In the genomic region with DNA sequence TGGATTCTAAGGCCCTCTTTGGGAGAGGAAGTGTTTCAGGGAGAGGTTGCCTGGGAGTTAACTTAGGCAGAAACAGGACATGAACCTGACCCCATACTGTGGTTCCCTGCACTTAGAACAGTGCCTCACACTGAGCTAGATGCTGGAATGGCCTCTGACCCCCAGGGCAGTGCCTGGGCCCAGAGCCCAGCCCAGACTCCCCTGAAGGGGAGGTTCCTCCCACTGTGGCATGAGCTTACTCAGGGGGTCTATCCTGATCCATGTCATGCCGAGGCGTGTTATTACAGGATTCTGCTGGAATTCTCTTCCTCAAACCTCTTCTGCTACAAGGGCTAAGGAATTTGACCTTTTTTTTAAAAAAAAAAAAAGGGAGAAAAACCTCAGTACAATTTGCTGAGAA, we compare ENCODE assay signal across 16 cellular contexts.
DNase-seq lines count a peak whose midpoint lies in the region; ATAC-seq and TF ChIP-seq lines count a peak whose summit lies in the region.
"Had no signal": no experiment of that assay in that cellular context is flagged by ENCODE, and none has a peak within 500 bp of the region (broad histone marks: within the 10 kb centered on the region; RNA-seq: fewer than 3 reads in every experiment).

No MANE protein-coding gene starts in this region.

- no peak for TF ChIP-seq POLR2A in right lobe of liver (IDR thresholded peaks at IDR 0.05)

- H3K9me3 ChIP-seq in HEK293 (ENCODE audit: control insufficient read depth, insufficient read depth, low read depth, low read length) (no peaks in the 10 kb centered on the region), right lobe of liver (no peaks in the 10 kb centered on the region), skeletal muscle satellite cell (replicated peaks; ENCODE audit: low read length) (no peaks in the 10 kb centered on the region)
- H3K9me3 ChIP-seq: neutrophil had no signal

- CTCF ChIA-PET in HEK293 (lab: Yijun Ruan, JAX) = interaction anchor here (0.6 to 1.2 kb wide), 2 partner anchors 17 to 109 kb away, joined by 3 to 4 read pairs; no protein-coding TSS in a partner anchor
- CTCF ChIA-PET in activated CD4-positive, alpha-beta T cell treated with anti-CD3 and anti-CD28 coated beads for 36 hours (lab: Charles Lee) = no interaction called here

- WGBS in right lobe of liver (ENCODE audit: insufficient coverage, low coverage, low lambda C conversion rate, missing lambda C conversion rate) = 53% methylated on average over 2 of the region's 2 CpGs

- no peak overlapping the region for H3K4me2 ChIP-seq in skeletal muscle satellite cell (ENCODE audit: low read length)

- H3K4me3 Mint-ChIP-seq in activated CD4-positive, alpha-beta T cell treated with anti-CD3 and anti-CD28 coated beads for 36 hours = no peak overlapping the region
- H3K4me3 Mint-ChIP-seq: activated B cell treated with CpG ODN at 0.5 μM for 24 hours; activated T-cell treated with anti-CD3 and anti-CD28 coated beads, Interleukin-2, amount 50 U/mL, for 72 hours had no signal

- H3K27ac ChIP-seq in HEK293 (ENCODE audit: extremely low read depth, low read depth, low read length) (no peak overlapping the region), cingulate gyrus (ENCODE audit: low read depth, low read length) (peak overlapping the region; percentile 88), right lobe of liver (peak overlapping the region; percentile 92 to 98 (median 98))
- H3K27ac ChIP-seq: neutrophil had no signal

- H3K36me3 Mint-ChIP-seq in activated CD4-positive, alpha-beta T cell treated with anti-CD3 and anti-CD28 coated beads for 36 hours (ENCODE audit: low read depth) = peaks cover 4% of the 10 kb centered on the region
- H3K36me3 Mint-ChIP-seq: immature natural killer cell had no signal

- TF ChIP-seq CTCF in HEK293 (tag by site-specific recombination; IDR thresholded peaks at IDR 0.05) (no peak), right lobe of liver (IDR thresholded peaks at IDR 0.05) (no peak)

- peak overlapping the region; percentile 71 for H3K9ac ChIP-seq in skeletal muscle satellite cell (ENCODE audit: low read depth, low read length)

- no peaks in the 10 kb centered on the region for H3K27me3 Mint-ChIP-seq in activated CD4-positive, alpha-beta T cell treated with anti-CD3 and anti-CD28 coated beads for 36 hours
- H3K27me3 Mint-ChIP-seq: activated B cell treated with CpG ODN at 0.5 μM for 24 hours had no signal

- H3K4me1 Mint-ChIP-seq in activated CD4-positive, alpha-beta T cell treated with anti-CD3 and anti-CD28 coated beads for 36 hours = peaks cover 10% of the 10 kb centered on the region

- H3K4me3 ChIP-seq in HEK293 (ENCODE audit: low read depth, low read length) (no peak overlapping the region), right lobe of liver (no peak overlapping the region), skeletal muscle satellite cell (ENCODE audit: low read length) (no peak overlapping the region)
- H3K4me3 ChIP-seq: GM12878 had no signal

- intact Hi-C loops in right lobe of liver (cut with DNase I) = loop anchor here in 1 of 2 donors (5.0 kb wide), 1 partner anchor 135 kb away; a partner anchor contains a TSS
- intact Hi-C loops in activated CD4-positive, alpha-beta T cell treated with anti-CD3 and anti-CD28 coated beads for 36 hours (cut with DNase I, micrococcal nuclease) = no loop called here

- ATAC-seq in right lobe of liver (peak; percentile 11 to 51 (median 43)), HG03432 (IDR thresholded peaks at IDR 0.05; ENCODE audit: unreplicated experiment) (no peak)
- no peak for ATAC-seq in activated CD4-positive, alpha-beta T cell treated with anti-CD3 and anti-CD28 coated beads for 36 hours
- ATAC-seq: activated T-cell treated with anti-CD3 and anti-CD28 coated beads, Interleukin-2, amount 50 U/mL, for 72 hours had no signal

- H3K4me1 ChIP-seq in HEK293 (ENCODE audit: control insufficient read depth, insufficient read depth, low read length) = no peaks in the 10 kb centered on the region
- H3K4me1 ChIP-seq in right lobe of liver = peaks cover 0 to 59% (median 29%) of the 10 kb centered on the region in 4 donors
- H3K4me1 ChIP-seq in skeletal muscle satellite cell (ENCODE audit: control insufficient read depth, insufficient read depth, low read length) = peaks cover 52% of the 10 kb centered on the region

- H3K36me3 ChIP-seq in HEK293 (ENCODE audit: control insufficient read depth in 2 of 2, insufficient read depth in 1 of 2, low read length in 2 of 2) (peaks cover 0 to 7% of the 10 kb centered on the region in 2 experiments; a peak in 1 of 3 replicates), right lobe of liver (no peaks in the 10 kb centered on the region), skeletal muscle satellite cell (ENCODE audit: insufficient read depth, low read length) (no peaks in the 10 kb centered on the region)
- H3K36me3 ChIP-seq: neutrophil had no signal

- POLR2A ChIA-PET in HEK293 (lab: Yijun Ruan, JAX) = interaction anchor here (0.5 to 0.7 kb wide), 6 partner anchors 12 to 134 kb away, joined by 3 to 5 read pairs (median 4); a partner anchor contains a TSS
- POLR2A ChIA-PET in activated CD4-positive, alpha-beta T cell treated with anti-CD3 and anti-CD28 coated beads for 36 hours (lab: Charles Lee) = no interaction called here

- DNase-seq in right lobe of liver = peak in 2 of 3 donors; percentile 73 to 77
- DNase-seq in activated T-cell treated with anti-CD3 and anti-CD28 coated beads, Interleukin-2, amount 50 U/mL, for 48 hours = no peak
- DNase-seq in T-helper 1 cell = no peak
- DNase-seq in activated CD4-positive, alpha-beta T cell treated with anti-CD3 and anti-CD28 coated beads for 36 hours = no peak
- DNase-seq: activated B cell treated with CpG ODN at 0.5 μM for 24 hours; activated T-cell treated with anti-CD3 and anti-CD28 coated beads, Interleukin-2, amount 50 U/mL, for 72 hours; GOT3; immature natural killer cell; NCI-H1048; NCI-H526 had no signal

- no peak overlapping the region for H3K27ac Mint-ChIP-seq in activated CD4-positive, alpha-beta T cell treated with anti-CD3 and anti-CD28 coated beads for 36 hours
- H3K27ac Mint-ChIP-seq: activated B cell treated with CpG ODN at 0.5 μM for 24 hours had no signal

- no peaks in the 10 kb centered on the region for H3K9me3 Mint-ChIP-seq in activated CD4-positive, alpha-beta T cell treated with anti-CD3 and anti-CD28 coated beads for 36 hours (ENCODE audit: low read depth)
- H3K9me3 Mint-ChIP-seq: activated B cell treated with CpG ODN at 0.5 μM for 24 hours; activated T-cell treated with anti-CD3 and anti-CD28 coated beads, Interleukin-2, amount 50 U/mL, for 72 hours; immature natural killer cell had no signal

- no peaks in the 10 kb centered on the region for H3K27me3 ChIP-seq in right lobe of liver
- no peaks in the 10 kb centered on the region for H3K27me3 ChIP-seq in skeletal muscle satellite cell (ENCODE audit: control insufficient read depth, insufficient read depth, low read length)
- H3K27me3 ChIP-seq: neutrophil had no signal

TF ChIP-seq in HEK293, 187 proteins besides CTCF, POLR2A, EP300 and RAD21 (continues in another document):
- TF ChIP-seq MZF1 (tag by site-specific recombination; IDR thresholded peaks at IDR 0.05; ENCODE audit: borderline replicate concordance) (no peak), MEIS1 (CRISPR knock-in tag; IDR thresholded peaks at IDR 0.05; ENCODE audit: borderline replicate concordance) (no peak), ZNF561 (tag by site-specific recombination; IDR thresholded peaks at IDR 0.05; ENCODE audit: borderline replicate concordance) (no peak), ZNF747 (tag by site-specific recombination; IDR thresholded peaks at IDR 0.05) (no peak), GLIS1 (tag by site-specific recombination; IDR thresholded peaks at IDR 0.05) (peak; percentile 77), ZNF433 (tag by site-specific recombination; IDR thresholded peaks at IDR 0.05; ENCODE audit: low read depth) (no peak), ZNF214 (tag by site-specific recombination; IDR thresholded peaks at IDR 0.05; ENCODE audit: borderline replicate concordance) (no peak), ZNF548 (tag by site-specific recombination; IDR thresholded peaks at IDR 0.05) (no peak), ZNF157 (tag by site-specific recombination; IDR thresholded peaks at IDR 0.05) (no peak), ZIC2 (tag by site-specific recombination; IDR thresholded peaks at IDR 0.05) (peak; percentile 87), KLF9 (tag by site-specific recombination; IDR thresholded peaks at IDR 0.05; ENCODE audit: low read depth) (no peak), ZNF112 (tag by site-specific recombination; IDR thresholded peaks at IDR 0.05) (no peak)
- TF ChIP-seq, protein P1, sequence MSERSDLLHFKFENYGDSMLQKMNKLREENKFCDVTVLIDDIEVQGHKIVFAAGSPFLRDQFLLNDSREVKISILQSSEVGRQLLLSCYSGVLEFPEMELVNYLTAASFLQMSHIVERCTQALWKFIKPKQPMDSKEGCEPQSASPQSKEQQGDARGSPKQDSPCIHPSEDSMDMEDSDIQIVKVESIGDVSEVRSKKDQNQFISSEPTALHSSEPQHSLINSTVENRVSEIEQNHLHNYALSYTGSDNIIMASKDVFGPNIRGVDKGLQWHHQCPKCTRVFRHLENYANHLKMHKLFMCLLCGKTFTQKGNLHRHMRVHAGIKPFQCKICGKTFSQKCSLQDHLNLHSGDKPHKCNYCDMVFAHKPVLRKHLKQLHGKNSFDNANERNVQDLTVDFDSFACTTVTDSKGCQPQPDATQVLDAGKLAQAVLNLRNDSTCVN (tag by site-specific recombination; optimal IDR thresholded peaks at IDR 0.05) = no peak
- TF ChIP-seq, protein P2, sequence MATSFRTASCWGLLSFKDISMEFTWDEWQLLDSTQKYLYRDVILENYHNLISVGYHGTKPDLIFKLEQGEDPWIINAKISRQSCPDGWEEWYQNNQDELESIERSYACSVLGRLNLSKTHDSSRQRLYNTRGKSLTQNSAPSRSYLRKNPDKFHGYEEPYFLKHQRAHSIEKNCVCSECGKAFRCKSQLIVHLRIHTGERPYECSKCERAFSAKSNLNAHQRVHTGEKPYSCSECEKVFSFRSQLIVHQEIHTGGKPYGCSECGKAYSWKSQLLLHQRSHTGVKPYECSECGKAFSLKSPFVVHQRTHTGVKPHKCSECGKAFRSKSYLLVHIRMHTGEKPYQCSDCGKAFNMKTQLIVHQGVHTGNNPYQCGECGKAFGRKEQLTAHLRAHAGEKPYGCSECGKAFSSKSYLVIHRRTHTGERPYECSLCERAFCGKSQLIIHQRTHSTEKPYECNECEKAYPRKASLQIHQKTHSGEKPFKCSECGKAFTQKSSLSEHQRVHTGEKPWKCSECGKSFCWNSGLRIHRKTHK (tag by site-specific recombination; IDR thresholded peaks at IDR 0.05) = no peak

Comparison
In these comparisons a context has a peak if more than half of its experiments do, and no peak if none do; other contexts are left out.
1. ATAC-seq: peak in right lobe of liver (4 of 4); none in HG03432 (single experiment) and activated CD4-positive, alpha-beta T cell treated with anti-CD3 and anti-CD28 coated beads for 36 hours (single experiment).
2. DNase-seq: peak in right lobe of liver (2 of 3); none in activated T-cell treated with anti-CD3 and anti-CD28 coated beads, Interleukin-2, amount 50 U/mL, for 48 hours (0 of 2), T-helper 1 cell (0 of 5) and activated CD4-positive, alpha-beta T cell treated with anti-CD3 and anti-CD28 coated beads for 36 hours (single experiment).